10 cellular contexts compared by ENCODE assay signal in genomic region chr1:59026472-59026948, GRCh38.
A peak's percentile ranks its signal among the peaks of the same experiment; 100 is the strongest.
DNase-seq lines count a peak whose midpoint lies in the region; ATAC-seq, FAIRE-seq and TF ChIP-seq lines count a peak whose summit lies in the region.
"Had no signal": no experiment of that assay in that cellular context is flagged by ENCODE, and none has a peak within 500 bp of the region (broad histone marks: within the 10 kb centered on the region; RNA-seq: fewer than 3 reads in every experiment).

No MANE protein-coding gene starts in this region.

- H3K4me3 ChIP-seq in GM12865 (ENCODE audit: low read depth, low read length) (peak overlapping the region; percentile 2; the same call in 1 of the 2 replicates), RWPE2 (ENCODE audit: severe bottlenecking) (no peak overlapping the region)

- peak overlapping the region; percentile 21 for H3K27ac ChIP-seq in RWPE2 (ENCODE audit: poor library complexity, severe bottlenecking)

- H3K4me1 ChIP-seq in RWPE2 (ENCODE audit: insufficient read depth, poor library complexity, severe bottlenecking) = peaks cover 23% of the 10 kb centered on the region

- H3K27me3 Mint-ChIP-seq in naive B cell = no peaks in the 10 kb centered on the region

- H3K27ac Mint-ChIP-seq in naive B cell = peak overlapping the region; percentile 44 to 92 (median 80)

- H3K9me3 ChIP-seq in RWPE2 (ENCODE audit: severe bottlenecking) = no peaks in the 10 kb centered on the region

- peaks cover 7 to 23% (median 22%) of the 10 kb centered on the region in 3 donors for H3K4me1 Mint-ChIP-seq in naive B cell

- no peaks in the 10 kb centered on the region for H3K36me3 ChIP-seq in RWPE2 (ENCODE audit: low read depth)

- H3K36me3 Mint-ChIP-seq in naive B cell = no peaks in the 10 kb centered on the region

- no peak for TF ChIP-seq CTCF in GM12865 (IDR thresholded peaks at IDR 0.05; ENCODE audit: insufficient read depth, low read depth, low read length, missing control alignments)
- no peak for TF ChIP-seq CTCF in RWPE2 (IDR thresholded peaks at IDR 0.05; ENCODE audit: poor library complexity, severe bottlenecking)

- no peaks in the 10 kb centered on the region for H3K27me3 ChIP-seq in RWPE2 (ENCODE audit: insufficient read depth, poor library complexity, severe bottlenecking)

- DNase-seq in GM12865 (ENCODE audit: low read depth) (peak; percentile 61), RWPE2 (ENCODE audit: low spot score) (no peak), naive B cell (no peak), NOMO-1 treated with DMSO at 0.1 percent for 48 hours (lab: John Stamatoyannopoulos, UW; ENCODE audit: unreplicated experiment) (no peak), NCI-H1436 (lab: John Stamatoyannopoulos, UW) (no peak), GM12892 (ENCODE audit: insufficient read length) (no peak), occipital lobe (lab: John Stamatoyannopoulos, UW) (no peak)
- DNase-seq: activated CD8-positive, alpha-beta memory T cell treated with anti-CD3 and anti-CD28 coated beads for 24 hours; retina had no signal

- no peak for FAIRE-seq in GM12892 (lab: Jason Lieb, UNC)

- no peak for TF ChIP-seq POLR2A in GM12892 (IDR thresholded peaks at IDR 0.05; ENCODE audit: low read depth, low read length)

- H3K9me3 Mint-ChIP-seq in naive B cell = no peaks in the 10 kb centered on the region

- peak; percentile 28 for ATAC-seq in HG02759 (IDR thresholded peaks at IDR 0.05; ENCODE audit: unreplicated experiment)
- no peak for ATAC-seq in RWPE2 (ENCODE audit: low read depth)
- no peak for ATAC-seq in naive B cell (ENCODE audit: low read depth in 2 of 2)

- peak overlapping the region in 5 of 8 donors; percentile 54 to 87 (median 60) for H3K4me3 Mint-ChIP-seq in naive B cell
